2 cellular contexts compared by ENCODE assay signal in the genomic region with DNA sequence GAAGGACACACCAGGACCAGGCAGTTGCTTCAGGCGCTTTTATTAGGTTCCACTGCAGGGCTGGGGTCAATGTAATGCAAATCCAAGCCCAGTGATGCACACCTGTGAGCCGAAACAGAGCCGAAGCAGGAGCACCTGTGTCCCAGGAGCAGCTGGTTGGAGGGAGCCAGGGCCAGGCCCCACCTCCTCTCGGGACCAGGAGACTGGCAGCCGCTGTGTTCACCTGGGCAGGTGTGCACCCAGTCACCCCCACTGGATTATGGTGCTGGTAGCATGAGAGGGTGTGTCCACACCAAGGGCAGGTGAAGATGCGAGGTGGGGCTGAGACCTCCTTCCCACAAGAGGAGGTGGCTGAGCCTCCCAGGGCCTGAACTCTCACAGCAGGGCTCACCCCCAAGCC.
TF ChIP-seq lines count a peak whose summit lies in the region.

No MANE protein-coding gene starts in this region.

TF ChIP-seq in SK-N-SH, 30 proteins besides CTCF, POLR2A, EP300 and RAD21 (continued from another document):
- TF ChIP-seq USF1 (IDR thresholded peaks at IDR 0.05; ENCODE audit: borderline replicate concordance, low read depth) (no peak), USF2 (IDR thresholded peaks at IDR 0.05; ENCODE audit: borderline replicate concordance, low read depth, low read length) (no peak), FOXJ3 (CRISPR knock-in tag; IDR thresholded peaks at IDR 0.05) (no peak)
- TF ChIP-seq, protein P1, sequence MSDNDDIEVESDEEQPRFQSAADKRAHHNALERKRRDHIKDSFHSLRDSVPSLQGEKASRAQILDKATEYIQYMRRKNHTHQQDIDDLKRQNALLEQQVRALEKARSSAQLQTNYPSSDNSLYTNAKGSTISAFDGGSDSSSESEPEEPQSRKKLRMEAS (IDR thresholded peaks at IDR 0.05; ENCODE audit: low read depth) = no peak

TF ChIP-seq in SK-N-SH treated with all-trans-retinoic acid at 6 μM for 48 hours, 23 proteins besides CTCF, POLR2A, EP300 and RAD21:
- TF ChIP-seq CREB5 (CRISPR knock-in tag; IDR thresholded peaks at IDR 0.05; ENCODE audit: low read depth) = no peak
- no peak for TF ChIP-seq TSHZ2 (CRISPR knock-in tag; IDR thresholded peaks at IDR 0.05)
- TF ChIP-seq, protein P2, sequence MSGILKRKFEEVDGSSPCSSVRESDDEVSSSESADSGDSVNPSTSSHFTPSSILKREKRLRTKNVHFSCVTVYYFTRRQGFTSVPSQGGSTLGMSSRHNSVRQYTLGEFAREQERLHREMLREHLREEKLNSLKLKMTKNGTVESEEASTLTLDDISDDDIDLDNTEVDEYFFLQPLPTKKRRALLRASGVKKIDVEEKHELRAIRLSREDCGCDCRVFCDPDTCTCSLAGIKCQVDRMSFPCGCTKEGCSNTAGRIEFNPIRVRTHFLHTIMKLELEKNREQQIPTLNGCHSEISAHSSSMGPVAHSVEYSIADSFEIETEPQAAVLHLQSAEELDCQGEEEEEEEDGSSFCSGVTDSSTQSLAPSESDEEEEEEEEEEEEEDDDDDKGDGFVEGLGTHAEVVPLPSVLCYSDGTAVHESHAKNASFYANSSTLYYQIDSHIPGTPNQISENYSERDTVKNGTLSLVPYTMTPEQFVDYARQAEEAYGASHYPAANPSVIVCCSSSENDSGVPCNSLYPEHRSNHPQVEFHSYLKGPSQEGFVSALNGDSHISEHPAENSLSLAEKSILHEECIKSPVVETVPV (CRISPR knock-in tag; IDR thresholded peaks at IDR 0.05) = no peak
- no peak for TF ChIP-seq OSR1 (CRISPR knock-in tag; IDR thresholded peaks at IDR 0.05)
